In the genomic region with DNA sequence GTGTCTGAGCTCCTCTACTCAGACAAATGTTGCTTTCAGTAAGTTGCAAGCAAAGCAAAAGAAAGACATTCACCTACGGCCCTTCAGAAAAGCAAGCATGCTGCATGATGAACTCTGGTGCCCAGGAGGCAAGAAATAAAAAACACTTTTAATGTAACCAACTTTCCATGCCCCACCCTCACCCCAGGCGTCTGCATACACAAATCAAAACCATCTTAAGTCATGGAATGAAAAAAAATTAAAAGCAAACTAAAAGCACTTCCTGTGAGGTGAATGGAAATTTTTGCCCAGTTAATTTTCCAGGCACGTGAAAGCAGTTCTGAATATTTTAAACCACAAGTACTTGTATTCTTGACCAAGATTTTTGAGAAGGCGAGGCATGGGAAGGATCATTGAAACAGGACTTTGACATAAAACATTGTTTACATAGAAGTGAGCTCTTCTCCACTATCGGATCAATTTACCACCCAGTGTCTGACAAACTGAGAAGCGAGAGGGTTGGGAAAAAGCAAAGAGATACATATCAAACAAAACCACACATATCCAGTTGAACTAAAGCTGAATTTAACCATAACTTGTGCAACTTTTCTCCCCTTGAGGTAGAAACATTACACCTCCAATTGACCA, we compare ENCODE assay signal across 11 cellular contexts. TPM values are rescaled to one million over a fixed set of nuclear protein-coding genes. Genes with fewer than 3 reads are reported as not detected.
DNase-seq lines count a peak whose midpoint lies in the region; ATAC-seq and TF ChIP-seq lines count a peak whose summit lies in the region.
"Had no signal": no experiment of that assay in that cellular context is flagged by ENCODE, and none has a peak within 500 bp of the region (broad histone marks: within the 10 kb centered on the region; RNA-seq: fewer than 3 reads in every experiment).

No MANE protein-coding gene starts in this region.

- in situ Hi-C loops in transverse colon (cut with MboI; ENCODE audit: low pct_ligation_motif_present in 1 of 4, low pct_unique_long_range_greater_than_20kb in 1 of 4, low sequenced_read_pairs in 3 of 4), result no loop called here

- H3K4me3 ChIP-seq in transverse colon (no peak overlapping the region), dorsolateral prefrontal cortex (no peak overlapping the region)
- H3K4me3 ChIP-seq: GM23338 had no signal

- H3K27me3 Mint-ChIP-seq in T-helper 1 cell treated with Interleukin-12 subunit alpha and Interleukin-12 subunit beta and Interleukin-4 antibody, amounts not matched to agents 30 μg/mL and 1 μg/mL, for 36 hours (ENCODE audit: low read depth), result no peaks in the 10 kb centered on the region
- no peaks in the 10 kb centered on the region for H3K27me3 Mint-ChIP-seq in activated T-cell treated with anti-CD3 and anti-CD28 coated beads, Interleukin-2, amount 50 U/mL, for 24 hours

- peaks cover 39% of the 10 kb centered on the region for H3K4me1 Mint-ChIP-seq in T-helper 1 cell treated with Interleukin-12 subunit alpha and Interleukin-12 subunit beta and Interleukin-4 antibody, amounts not matched to agents 30 μg/mL and 1 μg/mL, for 36 hours (ENCODE audit: low read depth)
- peaks cover 59% of the 10 kb centered on the region for H3K4me1 Mint-ChIP-seq in activated T-cell treated with anti-CD3 and anti-CD28 coated beads, Interleukin-2, amount 50 U/mL, for 24 hours (ENCODE audit: low read depth)
- H3K4me1 Mint-ChIP-seq in stimulated activated effector memory CD8-positive, alpha-beta T cell treated with anti-CD3 and anti-CD28 coated beads, Interleukin-12 subunit alpha, Interleukin-12 subunit beta, amount 100 ng/mL, for 72 hours, result peaks cover 46% of the 10 kb centered on the region

- H3K27me3 ChIP-seq in transverse colon, result no peaks in the 10 kb centered on the region
- H3K27me3 ChIP-seq in dorsolateral prefrontal cortex, result peaks cover 0 to 6% (median 0%) of the 10 kb centered on the region in 45 donors

- TF ChIP-seq POLR2A in transverse colon (IDR thresholded peaks at IDR 0.05), result no peak

- peak; percentile 60 for DNase-seq in activated T-cell treated with anti-CD3 and anti-CD28 coated beads, Interleukin-2, amount 50 U/mL, for 24 hours
- DNase-seq in fibroblast of peridontal ligament (ENCODE audit: extremely low read depth), result peak; percentile 6
- DNase-seq in stimulated activated effector memory CD8-positive, alpha-beta T cell treated with anti-CD3 and anti-CD28 coated beads, Interleukin-12 subunit alpha, Interleukin-12 subunit beta, amount 100 ng/mL, for 72 hours (ENCODE audit: low spot score in 2 of 2), result peak in 1 of 2 donors; percentile 61
- no peak for DNase-seq in transverse colon
- DNase-seq in dorsolateral prefrontal cortex, result no peak
- DNase-seq: Caco-2, NCI-H69, right cardiac atrium had no signal

- intact Hi-C loops in transverse colon (cut with DNase I; ENCODE audit: low total_unique reads) (no loop called here), dorsolateral prefrontal cortex (cut with DNase I) (no loop called here)

- H3K27ac ChIP-seq in transverse colon (no peak overlapping the region), dorsolateral prefrontal cortex (no peak overlapping the region)

- TF ChIP-seq EP300 in transverse colon (IDR thresholded peaks at IDR 0.05; ENCODE audit: low read depth), result no peak

- peak; percentile 47 for ATAC-seq in stimulated activated effector memory CD8-positive, alpha-beta T cell treated with anti-CD3 and anti-CD28 coated beads, Interleukin-12 subunit alpha, Interleukin-12 subunit beta, amount 100 ng/mL, for 72 hours
- ATAC-seq in GM21576 (IDR thresholded peaks at IDR 0.05; ENCODE audit: unreplicated experiment), result no peak
- ATAC-seq: GM23338, right cardiac atrium had no signal

- H3K4me3 Mint-ChIP-seq in T-helper 1 cell treated with Interleukin-12 subunit alpha and Interleukin-12 subunit beta and Interleukin-4 antibody, amounts not matched to agents 30 μg/mL and 1 μg/mL, for 36 hours, result peak overlapping the region; percentile 70
- peak overlapping the region; percentile 72 for H3K4me3 Mint-ChIP-seq in activated T-cell treated with anti-CD3 and anti-CD28 coated beads, Interleukin-2, amount 50 U/mL, for 24 hours
- H3K4me3 Mint-ChIP-seq in stimulated activated effector memory CD8-positive, alpha-beta T cell treated with anti-CD3 and anti-CD28 coated beads, Interleukin-12 subunit alpha, Interleukin-12 subunit beta, amount 100 ng/mL, for 72 hours, result peak overlapping the region; percentile 65
- H3K4me3 Mint-ChIP-seq: GM23338 had no signal

- WGBS in transverse colon (ENCODE audit: low coverage in 1 of 2), 2 donors, result 51 to 56% methylated on average over 4 to 6 of the region's 6 CpGs

- H3K27ac Mint-ChIP-seq in T-helper 1 cell treated with Interleukin-12 subunit alpha and Interleukin-12 subunit beta and Interleukin-4 antibody, amounts not matched to agents 30 μg/mL and 1 μg/mL, for 36 hours, result peak overlapping the region; percentile 88
- H3K27ac Mint-ChIP-seq in activated T-cell treated with anti-CD3 and anti-CD28 coated beads, Interleukin-2, amount 50 U/mL, for 24 hours, result peak overlapping the region; percentile 98
- peak overlapping the region; percentile 92 for H3K27ac Mint-ChIP-seq in stimulated activated effector memory CD8-positive, alpha-beta T cell treated with anti-CD3 and anti-CD28 coated beads, Interleukin-12 subunit alpha, Interleukin-12 subunit beta, amount 100 ng/mL, for 72 hours
- H3K27ac Mint-ChIP-seq: GM23338 had no signal

- no peaks in the 10 kb centered on the region for H3K9me3 ChIP-seq in transverse colon
- H3K9me3 ChIP-seq: Caco-2 had no signal

- TF ChIP-seq CTCF in transverse colon (IDR thresholded peaks at IDR 0.05), result no peak
- TF ChIP-seq CTCF in dorsolateral prefrontal cortex (IDR thresholded peaks at IDR 0.05 in 54 of 56, conservative IDR thresholded peaks at IDR 0.05 in 2 of 56; ENCODE audit: low read depth in 1 of 56, partially characterized antibody in 56 of 56), result no peak

- H3K36me3 ChIP-seq in transverse colon, result no peaks in the 10 kb centered on the region

- H3K9me3 Mint-ChIP-seq in T-helper 1 cell treated with Interleukin-12 subunit alpha and Interleukin-12 subunit beta and Interleukin-4 antibody, amounts not matched to agents 30 μg/mL and 1 μg/mL, for 36 hours, result peaks cover 4% of the 10 kb centered on the region
- H3K9me3 Mint-ChIP-seq in activated T-cell treated with anti-CD3 and anti-CD28 coated beads, Interleukin-2, amount 50 U/mL, for 24 hours, result peaks cover 8% of the 10 kb centered on the region
- H3K9me3 Mint-ChIP-seq in stimulated activated effector memory CD8-positive, alpha-beta T cell treated with anti-CD3 and anti-CD28 coated beads, Interleukin-12 subunit alpha, Interleukin-12 subunit beta, amount 100 ng/mL, for 72 hours, result peaks cover 4% of the 10 kb centered on the region
- H3K9me3 Mint-ChIP-seq: GM23338 had no signal

- no peaks in the 10 kb centered on the region for H3K4me1 ChIP-seq in transverse colon
- H3K4me1 ChIP-seq: Caco-2 had no signal

- peaks cover 19% of the 10 kb centered on the region for H3K36me3 Mint-ChIP-seq in T-helper 1 cell treated with Interleukin-12 subunit alpha and Interleukin-12 subunit beta and Interleukin-4 antibody, amounts not matched to agents 30 μg/mL and 1 μg/mL, for 36 hours (ENCODE audit: low read depth)
- peaks cover 56% of the 10 kb centered on the region for H3K36me3 Mint-ChIP-seq in activated T-cell treated with anti-CD3 and anti-CD28 coated beads, Interleukin-2, amount 50 U/mL, for 24 hours (ENCODE audit: low read depth)
- H3K36me3 Mint-ChIP-seq in stimulated activated effector memory CD8-positive, alpha-beta T cell treated with anti-CD3 and anti-CD28 coated beads, Interleukin-12 subunit alpha, Interleukin-12 subunit beta, amount 100 ng/mL, for 72 hours, result peaks cover 39% of the 10 kb centered on the region

RNA-seq across cellular contexts. Expression of a gene that starts 2.4 kb away (rescaled TPM):
- total RNA-seq in transverse colon, result 1 to 10 TPM in 1 of 4 donors, under 1 TPM in 2, not detected in 1; 0.41 to 1.3 (median 0.60) TPM
- not detected for total RNA-seq in dorsolateral prefrontal cortex
- total RNA-seq: Caco-2, GM23338 had no signal

Comparison
In these comparisons a context has a peak if more than half of its experiments do, and no peak if none do; other contexts are left out.
1. DNase-seq: peak in activated T-cell treated with anti-CD3 and anti-CD28 coated beads, Interleukin-2, amount 50 U/mL, for 24 hours (single experiment) and fibroblast of peridontal ligament (single experiment); none in transverse colon (single experiment) and dorsolateral prefrontal cortex (0 of 10).
2. Peak in every context shown above with its lines, with median percentiles within 50 percentile points of each other: H3K27ac Mint-ChIP-seq and H3K4me3 Mint-ChIP-seq.